In genomic region chr15:89725064-89725463, GRCh38 we compare ENCODE assay signal across 30 cellular contexts. TPM values are rescaled to one million over a fixed set of nuclear protein-coding genes. Genes with fewer than 3 reads are reported as not detected.
"Had no signal": no experiment of that assay in that cellular context is flagged by ENCODE, and none has a peak within 500 bp of the region (broad histone marks: within the 10 kb centered on the region; RNA-seq: fewer than 3 reads in every experiment).

No MANE protein-coding gene starts in this region.

- H3K4me1 ChIP-seq: stomach, testis, thyroid gland, tibial artery, upper lobe of right lung, uterus, vagina had no signal

- DNase-seq: stimulated activated CD4-positive, alpha-beta T cell treated with anti-CD3 and anti-CD28 coated beads, Interleukin-2, amount 100 ng/mL, for 48 hours; stimulated activated CD4-positive, alpha-beta T cell treated with anti-CD3 and anti-CD28 coated beads, Interleukin-4, amount 100 ng/mL, for 1 hour; stimulated activated CD4-positive, alpha-beta T cell treated with anti-CD3 and anti-CD28 coated beads, Interleukin-4, amount 100 ng/mL, for 24 hours; stimulated activated CD4-positive, alpha-beta T cell treated with anti-CD3 and anti-CD28 coated beads, Interleukin-4, amount 100 ng/mL, for 4 hours; stimulated activated CD8-positive, alpha-beta memory T cell treated with anti-CD3 and anti-CD28 coated beads, Interleukin-4, amount 100 ng/mL, for 48 hours; stimulated activated naive B cell treated with anti-CD40 and anti-IgM and Interleukin-4, amounts not matched to agents 10 μg/mL and 1 μg/mL and 100 μg/mL, for 72 hours; stimulated activated naive CD4-positive, alpha-beta T cell; stimulated activated naive CD4-positive, alpha-beta T cell treated with Interleukin-2 at 50 U/mL for 16 hours; stimulated activated naive CD8-positive, alpha-beta T cell treated with anti-CD3 and anti-CD28 coated beads, Interleukin-15, amount 100 ng/mL, for 72 hours; stimulated activated naive CD8-positive, alpha-beta T cell treated with anti-CD3 and anti-CD28 coated beads, Interleukin-15, Interleukin-2, amounts not matched to agents 100 U/mL and 50 U/mL, for 24 hours; stomach; substantia nigra; testis; thyroid gland; tibial artery; transverse colon; trophoblast cell; upper lobe of left lung; upper lobe of right lung; uterus had no signal

- H3K27ac ChIP-seq: stomach, suprapubic skin, testis, thoracic aorta, thyroid gland, tibial artery, tibial nerve, transverse colon, upper lobe of left lung, upper lobe of right lung, uterus, vagina had no signal

- H3K27me3 ChIP-seq: suprapubic skin, testis, thyroid gland, tibial artery, tibial nerve, transverse colon, upper lobe of left lung, upper lobe of right lung, uterus, vagina had no signal

- H3K4me3 ChIP-seq: stomach, suprapubic skin, testis, thoracic aorta, thyroid gland, tibial artery, tibial nerve, transverse colon, upper lobe of left lung, upper lobe of right lung, uterus, vagina had no signal

- FAIRE-seq: urothelium cell line had no signal

- H3K36me3 ChIP-seq: stomach, suprapubic skin, thoracic aorta, thyroid gland, tibial artery, tibial nerve, transverse colon, upper lobe of left lung, upper lobe of right lung, uterus, vagina had no signal

- ATAC-seq: stimulated activated effector memory CD8-positive, alpha-beta T cell treated with anti-CD3 and anti-CD28 coated beads, Interleukin-12 subunit alpha, Interleukin-12 subunit beta, amount 100 ng/mL, for 72 hours; stimulated activated memory B cell treated with anti-CD40 and anti-IgM and Interleukin-4, amounts not matched to agents 10 μg/mL and 1 μg/mL and 100 μg/mL, for 72 hours; stimulated activated naive B cell treated with anti-CD40 and anti-IgM and Interleukin-4, amounts not matched to agents 10 μg/mL and 1 μg/mL and 100 μg/mL, for 72 hours; stimulated activated naive CD8-positive, alpha-beta T cell treated with anti-CD3 and anti-CD28 coated beads, Interleukin-15, amount 100 ng/mL, for 72 hours; stimulated activated naive CD8-positive, alpha-beta T cell treated with anti-CD3 and anti-CD28 coated beads, Interleukin-15, Interleukin-2, amounts not matched to agents 100 U/mL and 50 U/mL, for 24 hours; upper lobe of right lung had no signal

- H3K9me3 ChIP-seq: suprapubic skin, testis, thoracic aorta, thyroid gland, upper lobe of left lung, upper lobe of right lung, uterus, vagina had no signal

RNA-seq across cellular contexts. Expression of gene MESP1, which starts 26.0 kb away (rescaled TPM):
- total RNA-seq: urinary bladder had no signal

RNA-seq across cellular contexts. Expression of gene WDR93, which starts 34.5 kb away (rescaled TPM):
- total RNA-seq: stomach, thoracic aorta, transverse colon, upper lobe of right lung, urinary bladder, vagina had no signal

RNA-seq across cellular contexts. Expression of gene MESP2, which starts 51.1 kb away (rescaled TPM):
- total RNA-seq: stomach, temporal lobe, upper lobe of right lung, ureter, urinary bladder, vagina had no signal
